In genomic region chr12:125065753-125066570, GRCh38 we compare ENCODE assay signal across 1 cellular context.
A peak's percentile ranks its signal among the peaks of the same experiment; 100 is the strongest.
TF ChIP-seq lines count a peak whose summit lies in the region.

No MANE protein-coding gene starts in this region.

TF ChIP-seq in K562, 482 proteins besides CTCF, POLR2A, EP300 and RAD21 (continued from another document):
- peak; percentile 8; the same call in 1 of the 2 replicates for TF ChIP-seq ZBTB40 (IDR thresholded peaks at IDR 0.05)
- no peak for TF ChIP-seq ZBTB40 (CRISPR knock-in tag; IDR thresholded peaks at IDR 0.05)
- no peak for TF ChIP-seq ZNF197 (CRISPR knock-in tag; IDR thresholded peaks at IDR 0.05; ENCODE audit: low read depth)
- TF ChIP-seq HNRNPLL (IDR thresholded peaks at IDR 0.05; ENCODE audit: low read depth, low read length, poor library complexity, severe bottlenecking): no peak
